Comparison of ENCODE assay signal across 1 cellular context in genomic region chr6:67885081-67886033, GRCh38.
TF ChIP-seq lines count a peak whose summit lies in the region.

No MANE protein-coding gene starts in this region.

TF ChIP-seq in K562, 482 proteins besides CTCF, POLR2A, EP300 and RAD21 (continued from another document and continues in another):
- no peak for TF ChIP-seq PRDM10 (IDR thresholded peaks at IDR 0.05; ENCODE audit: partially characterized antibody)
- peak; percentile 48; the same call in 1 of the 2 replicates for TF ChIP-seq KLF1 (tag; IDR thresholded peaks at IDR 0.05)
- no peak for TF ChIP-seq CEBPB (tag; IDR thresholded peaks at IDR 0.05)
- TF ChIP-seq SOX6 (IDR thresholded peaks at IDR 0.05) = no peak
- TF ChIP-seq HINFP (tag; conservative IDR thresholded peaks at IDR 0.05; ENCODE audit: low read depth) = no peak
- TF ChIP-seq ATF7 (IDR thresholded peaks at IDR 0.05) = no peak
- TF ChIP-seq STAT5A (IDR thresholded peaks at IDR 0.05; ENCODE audit: borderline replicate concordance, low read length) = no peak
- TF ChIP-seq ZNF23 (CRISPR knock-in tag; IDR thresholded peaks at IDR 0.05) = no peak
- no peak for TF ChIP-seq ZNF407 (IDR thresholded peaks at IDR 0.05; ENCODE audit: low read depth)
- TF ChIP-seq HSF4 (CRISPR knock-in tag; IDR thresholded peaks at IDR 0.05; ENCODE audit: borderline replicate concordance) = no peak
- peak in 1 of 2 experiments; percentile 18; a peak in 1 of 4 replicates for TF ChIP-seq MCM7 (IDR thresholded peaks at IDR 0.05)
- peak; percentile 42; the same call in 1 of the 2 replicates for TF ChIP-seq ELF4 (CRISPR knock-in tag; IDR thresholded peaks at IDR 0.05)
- TF ChIP-seq ZNF384 (IDR thresholded peaks at IDR 0.05; ENCODE audit: low read depth, low read length) = 0 out of 2 replicates have a peak, but pooled peaks have one; percentile 25
- TF ChIP-seq PREB (CRISPR knock-in tag; IDR thresholded peaks at IDR 0.05) = no peak
- TF ChIP-seq NFE2 (IDR thresholded peaks at IDR 0.05; ENCODE audit: low read depth) = no peak
- TF ChIP-seq FOXM1 (IDR thresholded peaks at IDR 0.05; ENCODE audit: low read depth) = no peak
- no peak for TF ChIP-seq FOXM1 (CRISPR knock-in tag; IDR thresholded peaks at IDR 0.05; ENCODE audit: low read depth)
- peak; percentile 77 for TF ChIP-seq POLR2B (IDR thresholded peaks at IDR 0.05; ENCODE audit: low read depth, partially characterized antibody)
- TF ChIP-seq SAFB2 (IDR thresholded peaks at IDR 0.05; ENCODE audit: borderline replicate concordance, low read depth, low read length, severe bottlenecking) = no peak
- no peak for TF ChIP-seq PHTF2 (CRISPR knock-in tag; IDR thresholded peaks at IDR 0.05)
- TF ChIP-seq ZKSCAN3 (CRISPR knock-in tag; IDR thresholded peaks at IDR 0.05) = no peak
- no peak for TF ChIP-seq ILF3 (IDR thresholded peaks at IDR 0.05; ENCODE audit: borderline replicate concordance)
- TF ChIP-seq SIN3A (IDR thresholded peaks at IDR 0.05; ENCODE audit: borderline replicate concordance in 2 of 2, control insufficient read depth in 1 of 2, low read depth in 2 of 2, low read length in 2 of 2) = peak in 1 of 2 experiments; percentile 14; a peak in 1 of 4 replicates
- no peak for TF ChIP-seq CBFA2T2 (conservative IDR thresholded peaks at IDR 0.05)
- TF ChIP-seq NR2C2 (CRISPR knock-in tag; IDR thresholded peaks at IDR 0.05) = no peak
- no peak; the same call in 1 of the 2 replicates for TF ChIP-seq NR2C2 (tag; IDR thresholded peaks at IDR 0.05)
- no peak for TF ChIP-seq GABPB1 (CRISPR knock-in tag; IDR thresholded peaks at IDR 0.05)
- TF ChIP-seq, protein P1, sequence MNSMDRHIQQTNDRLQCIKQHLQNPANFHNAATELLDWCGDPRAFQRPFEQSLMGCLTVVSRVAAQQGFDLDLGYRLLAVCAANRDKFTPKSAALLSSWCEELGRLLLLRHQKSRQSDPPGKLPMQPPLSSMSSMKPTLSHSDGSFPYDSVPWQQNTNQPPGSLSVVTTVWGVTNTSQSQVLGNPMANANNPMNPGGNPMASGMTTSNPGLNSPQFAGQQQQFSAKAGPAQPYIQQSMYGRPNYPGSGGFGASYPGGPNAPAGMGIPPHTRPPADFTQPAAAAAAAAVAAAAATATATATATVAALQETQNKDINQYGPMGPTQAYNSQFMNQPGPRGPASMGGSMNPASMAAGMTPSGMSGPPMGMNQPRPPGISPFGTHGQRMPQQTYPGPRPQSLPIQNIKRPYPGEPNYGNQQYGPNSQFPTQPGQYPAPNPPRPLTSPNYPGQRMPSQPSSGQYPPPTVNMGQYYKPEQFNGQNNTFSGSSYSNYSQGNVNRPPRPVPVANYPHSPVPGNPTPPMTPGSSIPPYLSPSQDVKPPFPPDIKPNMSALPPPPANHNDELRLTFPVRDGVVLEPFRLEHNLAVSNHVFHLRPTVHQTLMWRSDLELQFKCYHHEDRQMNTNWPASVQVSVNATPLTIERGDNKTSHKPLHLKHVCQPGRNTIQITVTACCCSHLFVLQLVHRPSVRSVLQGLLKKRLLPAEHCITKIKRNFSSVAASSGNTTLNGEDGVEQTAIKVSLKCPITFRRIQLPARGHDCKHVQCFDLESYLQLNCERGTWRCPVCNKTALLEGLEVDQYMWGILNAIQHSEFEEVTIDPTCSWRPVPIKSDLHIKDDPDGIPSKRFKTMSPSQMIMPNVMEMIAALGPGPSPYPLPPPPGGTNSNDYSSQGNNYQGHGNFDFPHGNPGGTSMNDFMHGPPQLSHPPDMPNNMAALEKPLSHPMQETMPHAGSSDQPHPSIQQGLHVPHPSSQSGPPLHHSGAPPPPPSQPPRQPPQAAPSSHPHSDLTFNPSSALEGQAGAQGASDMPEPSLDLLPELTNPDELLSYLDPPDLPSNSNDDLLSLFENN (IDR thresholded peaks at IDR 0.05; ENCODE audit: low read depth in 2 of 2, low read length in 2 of 2) = no peak
- no peak for TF ChIP-seq ILK (tag; IDR thresholded peaks at IDR 0.05; ENCODE audit: borderline replicate concordance, low read depth)
- TF ChIP-seq GMEB1 (CRISPR knock-in tag; IDR thresholded peaks at IDR 0.05) = no peak
- TF ChIP-seq SMAD4 (CRISPR knock-in tag; conservative IDR thresholded peaks at IDR 0.05) = no peak
- TF ChIP-seq JUND (IDR thresholded peaks at IDR 0.05; ENCODE audit: borderline replicate concordance, low read depth, low read length) = no peak
- no peak for TF ChIP-seq JUND (tag; IDR thresholded peaks at IDR 0.05; ENCODE audit: borderline replicate concordance, low read depth, low read length)
- TF ChIP-seq FOSL1 (tag; conservative IDR thresholded peaks at IDR 0.05) = no peak
- TF ChIP-seq PML (IDR thresholded peaks at IDR 0.05; ENCODE audit: low read length) = no peak
- TF ChIP-seq COPS2 (conservative IDR thresholded peaks at IDR 0.05) = no peak
- TF ChIP-seq, protein P2, sequence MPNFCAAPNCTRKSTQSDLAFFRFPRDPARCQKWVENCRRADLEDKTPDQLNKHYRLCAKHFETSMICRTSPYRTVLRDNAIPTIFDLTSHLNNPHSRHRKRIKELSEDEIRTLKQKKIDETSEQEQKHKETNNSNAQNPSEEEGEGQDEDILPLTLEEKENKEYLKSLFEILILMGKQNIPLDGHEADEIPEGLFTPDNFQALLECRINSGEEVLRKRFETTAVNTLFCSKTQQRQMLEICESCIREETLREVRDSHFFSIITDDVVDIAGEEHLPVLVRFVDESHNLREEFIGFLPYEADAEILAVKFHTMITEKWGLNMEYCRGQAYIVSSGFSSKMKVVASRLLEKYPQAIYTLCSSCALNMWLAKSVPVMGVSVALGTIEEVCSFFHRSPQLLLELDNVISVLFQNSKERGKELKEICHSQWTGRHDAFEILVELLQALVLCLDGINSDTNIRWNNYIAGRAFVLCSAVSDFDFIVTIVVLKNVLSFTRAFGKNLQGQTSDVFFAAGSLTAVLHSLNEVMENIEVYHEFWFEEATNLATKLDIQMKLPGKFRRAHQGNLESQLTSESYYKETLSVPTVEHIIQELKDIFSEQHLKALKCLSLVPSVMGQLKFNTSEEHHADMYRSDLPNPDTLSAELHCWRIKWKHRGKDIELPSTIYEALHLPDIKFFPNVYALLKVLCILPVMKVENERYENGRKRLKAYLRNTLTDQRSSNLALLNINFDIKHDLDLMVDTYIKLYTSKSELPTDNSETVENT (CRISPR knock-in tag; IDR thresholded peaks at IDR 0.05) = no peak
- TF ChIP-seq KDM1A (IDR thresholded peaks at IDR 0.05) = no peak
